ENCODE assay signal across 1 cellular context in genomic region chr4:7512428-7512827, GRCh38.
TF ChIP-seq lines count a peak whose summit lies in the region.

No MANE protein-coding gene starts in this region.

TF ChIP-seq in K562, 482 proteins besides CTCF, POLR2A, EP300 and RAD21 (continued from another document):
- no peak for TF ChIP-seq VEZF1 (CRISPR knock-in tag; IDR thresholded peaks at IDR 0.05)
- TF ChIP-seq, protein P1, sequence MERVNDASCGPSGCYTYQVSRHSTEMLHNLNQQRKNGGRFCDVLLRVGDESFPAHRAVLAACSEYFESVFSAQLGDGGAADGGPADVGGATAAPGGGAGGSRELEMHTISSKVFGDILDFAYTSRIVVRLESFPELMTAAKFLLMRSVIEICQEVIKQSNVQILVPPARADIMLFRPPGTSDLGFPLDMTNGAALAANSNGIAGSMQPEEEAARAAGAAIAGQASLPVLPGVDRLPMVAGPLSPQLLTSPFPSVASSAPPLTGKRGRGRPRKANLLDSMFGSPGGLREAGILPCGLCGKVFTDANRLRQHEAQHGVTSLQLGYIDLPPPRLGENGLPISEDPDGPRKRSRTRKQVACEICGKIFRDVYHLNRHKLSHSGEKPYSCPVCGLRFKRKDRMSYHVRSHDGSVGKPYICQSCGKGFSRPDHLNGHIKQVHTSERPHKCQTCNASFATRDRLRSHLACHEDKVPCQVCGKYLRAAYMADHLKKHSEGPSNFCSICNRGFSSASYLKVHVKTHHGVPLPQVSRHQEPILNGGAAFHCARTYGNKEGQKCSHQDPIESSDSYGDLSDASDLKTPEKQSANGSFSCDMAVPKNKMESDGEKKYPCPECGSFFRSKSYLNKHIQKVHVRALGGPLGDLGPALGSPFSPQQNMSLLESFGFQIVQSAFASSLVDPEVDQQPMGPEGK (CRISPR knock-in tag; IDR thresholded peaks at IDR 0.05; ENCODE audit: borderline replicate concordance): no peak
- TF ChIP-seq ZKSCAN3 (CRISPR knock-in tag; IDR thresholded peaks at IDR 0.05): no peak
